Comparison of ENCODE assay signal across 15 cellular contexts in the genomic region with DNA sequence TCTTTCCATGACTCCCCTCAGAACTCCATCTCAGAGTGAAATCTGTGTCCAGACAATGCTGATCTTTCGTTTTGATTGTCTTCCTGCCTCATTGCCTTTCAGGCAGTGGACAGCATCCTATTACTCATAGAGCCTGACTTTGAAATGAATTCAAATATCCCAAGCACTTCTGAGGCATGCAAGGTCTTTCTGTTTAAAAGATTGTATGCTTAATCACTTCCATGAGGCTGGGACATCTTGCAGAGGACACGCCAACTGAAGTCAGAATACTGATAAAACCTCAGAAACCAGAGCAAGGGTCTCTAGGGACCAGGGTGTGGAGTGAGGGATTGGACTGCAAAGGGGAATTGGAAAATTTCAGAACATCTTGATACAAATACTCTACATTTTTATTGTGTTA.
A peak's percentile ranks its signal among the peaks of the same experiment; 100 is the strongest.
DNase-seq lines count a peak whose midpoint lies in the region.
"Had no signal": no experiment of that assay in that cellular context is flagged by ENCODE, and none has a peak within 500 bp of the region (broad histone marks: within the 10 kb centered on the region; RNA-seq: fewer than 3 reads in every experiment).

No MANE protein-coding gene starts in this region.

- peaks cover 46% of the 10 kb centered on the region for H3K4me1 ChIP-seq in GM23248 (ENCODE audit: insufficient read depth)

- no peaks in the 10 kb centered on the region for H3K27me3 ChIP-seq in GM23248 (replicated peaks; ENCODE audit: insufficient read depth)

- no peaks in the 10 kb centered on the region for H4K20me1 ChIP-seq in GM23248 (ENCODE audit: insufficient read depth)

- H3F3A ChIP-seq in GM23248 (ENCODE audit: insufficient read depth), result peaks cover 31% of the 10 kb centered on the region

- H3K9me2 ChIP-seq in GM23248 (ENCODE audit: insufficient read depth), result no peaks in the 10 kb centered on the region

- peak overlapping the region; percentile 40 for H3K27ac ChIP-seq in GM23248
- H3K27ac ChIP-seq: dorsolateral prefrontal cortex had no signal

- H3K9ac ChIP-seq in GM23248, result peak overlapping the region; percentile 23; the same call in 1 of the 2 replicates

- H3K36me3 ChIP-seq in GM23248 (ENCODE audit: low read depth), result no peaks in the 10 kb centered on the region

- 0 out of 2 replicates have a peak overlapping the region, but pooled peaks have one; percentile 20 for H2AFZ ChIP-seq in GM23248

- WGBS in GM23248 (ENCODE audit: low coverage in 1 of 2, low lambda C conversion rate in 2 of 2, missing lambda C conversion rate in 2 of 2), 2 experiments, result 0 to 3% methylated on average over 2 of the region's 2 CpGs

- H3K4me3 ChIP-seq in GM23248, result peak overlapping the region; percentile 54
- H3K4me3 ChIP-seq: dorsolateral prefrontal cortex had no signal

- H3K9me3 ChIP-seq in GM23248 (ENCODE audit: low read depth), result no peaks in the 10 kb centered on the region

- in situ Hi-C loops in GM23248 (cut with MboI), result loop anchor here (25.0 kb wide), 1 partner anchor 842 kb away; the partner anchor contains the start of gene ID2

- DNase-seq in AG08396 (ENCODE audit: low spot score) (peak; percentile 56), GM23248 (peak; percentile 89), astrocyte of the hippocampus (ENCODE audit: low read depth, low spot score) (peak; percentile 73), hepatic stellate cell (ENCODE audit: low spot score) (peak; percentile 58), SW480 (ENCODE audit: low spot score) (no peak)
- DNase-seq in stimulated activated CD4-positive, alpha-beta T cell treated with anti-CD3 and anti-CD28 coated beads, Interleukin-2, amount 100 ng/mL, for 48 hours, result no peak
- DNase-seq in stimulated activated CD8-positive, alpha-beta memory T cell treated with anti-CD3 and anti-CD28 coated beads, Interleukin-4, amount 100 ng/mL, for 48 hours, result no peak
- no peak for DNase-seq in activated naive CD4-positive, alpha-beta T cell treated with anti-CD3 and anti-CD28 coated beads, Interleukin-2, amount 50 U/mL, for 16 hours
- DNase-seq: activated CD8-positive, alpha-beta memory T cell treated with anti-CD3 and anti-CD28 coated beads, Interleukin-2, amount 10 ng/mL, durations not matched to agents 7 days and 5 days; dorsolateral prefrontal cortex; H9; Kasumi-1; NCI-H187 treated with DMSO at 0.1 percent for 48 hours; SHP77 treated with DMSO at 0.1 percent for 48 hours; stimulated activated naive CD8-positive, alpha-beta T cell treated with anti-CD3 and anti-CD28 coated beads, Interleukin-15, amount 100 ng/mL, for 72 hours had no signal

- H3K79me2 ChIP-seq in GM23248 (ENCODE audit: insufficient read depth), result no peaks in the 10 kb centered on the region

- H3K4me2 ChIP-seq in GM23248 (ENCODE audit: unreplicated experiment), result peak overlapping the region; percentile 68

Comparison
In these comparisons a context has a peak if more than half of its experiments do, and no peak if none do; other contexts are left out.
1. DNase-seq: peak in AG08396 (single experiment), GM23248 (single experiment), astrocyte of the hippocampus (single experiment) and hepatic stellate cell (single experiment); none in stimulated activated CD4-positive, alpha-beta T cell treated with anti-CD3 and anti-CD28 coated beads, Interleukin-2, amount 100 ng/mL, for 48 hours (0 of 2), stimulated activated CD8-positive, alpha-beta memory T cell treated with anti-CD3 and anti-CD28 coated beads, Interleukin-4, amount 100 ng/mL, for 48 hours (single experiment), activated naive CD4-positive, alpha-beta T cell treated with anti-CD3 and anti-CD28 coated beads, Interleukin-2, amount 50 U/mL, for 16 hours (single experiment) and SW480 (single experiment).